ENCODE assay signal across 1 cellular context in genomic region chr19:35828694-35829301, GRCh38.
A peak's percentile ranks its signal among the peaks of the same experiment; 100 is the strongest.
TF ChIP-seq lines count a peak whose summit lies in the region.

No MANE protein-coding gene starts in this region.

TF ChIP-seq in HepG2, 621 proteins besides CTCF, POLR2A, EP300 and RAD21 (continued from another document and continues in another):
- TF ChIP-seq AKNA (CRISPR knock-in tag; IDR thresholded peaks at IDR 0.05; ENCODE audit: borderline replicate concordance) (peak; percentile 83; the same call in 1 of the 2 replicates), SNAPC2 (CRISPR knock-in tag; IDR thresholded peaks at IDR 0.05) (0 out of 2 replicates have a peak, but pooled peaks have one; percentile 29), ZNF607 (CRISPR knock-in tag; IDR thresholded peaks at IDR 0.05; ENCODE audit: borderline replicate concordance) (peak; percentile 95; the same call in 1 of the 2 replicates), NKX3-1 (CRISPR knock-in tag; IDR thresholded peaks at IDR 0.05) (peak; percentile 97), ZNF576 (CRISPR knock-in tag; IDR thresholded peaks at IDR 0.05) (no peak), TBL1XR1 (IDR thresholded peaks at IDR 0.05; ENCODE audit: borderline replicate concordance, low read length, partially characterized antibody) (no peak), RBFOX2 (IDR thresholded peaks at IDR 0.05; ENCODE audit: low read depth, low read length) (no peak), ZBTB7B (CRISPR knock-in tag; IDR thresholded peaks at IDR 0.05) (peak; percentile 79), ZNF816 (CRISPR knock-in tag; IDR thresholded peaks at IDR 0.05; ENCODE audit: borderline replicate concordance) (no peak), ZNF580 (CRISPR knock-in tag; IDR thresholded peaks at IDR 0.05; ENCODE audit: borderline replicate concordance, low read depth) (peak; percentile 99), SP4 (CRISPR knock-in tag; IDR thresholded peaks at IDR 0.05) (peak; percentile 55; the same call in 1 of the 2 replicates), IKZF1 (IDR thresholded peaks at IDR 0.05) (no peak), TCF12 (IDR thresholded peaks at IDR 0.05) (no peak), TCF12 (CRISPR knock-in tag; IDR thresholded peaks at IDR 0.05) (no peak), ZNF747 (CRISPR knock-in tag; IDR thresholded peaks at IDR 0.05; ENCODE audit: borderline replicate concordance) (0 out of 2 replicates have a peak, but pooled peaks have one; percentile 66), GPBP1L1 (CRISPR knock-in tag; IDR thresholded peaks at IDR 0.05) (no peak), DMTF1 (CRISPR knock-in tag; IDR thresholded peaks at IDR 0.05) (no peak), TFAP4 (IDR thresholded peaks at IDR 0.05; ENCODE audit: borderline replicate concordance, low read depth) (no peak), E2F2 (CRISPR knock-in tag; IDR thresholded peaks at IDR 0.05; ENCODE audit: borderline replicate concordance) (no peak; the same call in 1 of the 2 replicates), ZNF136 (CRISPR knock-in tag; IDR thresholded peaks at IDR 0.05; ENCODE audit: low read depth) (peak; percentile 57; the same call in 1 of the 2 replicates), SP2 (CRISPR knock-in tag; IDR thresholded peaks at IDR 0.05) (no peak), ARNT (IDR thresholded peaks at IDR 0.05) (no peak), MYPOP (CRISPR knock-in tag; IDR thresholded peaks at IDR 0.05) (peak; percentile 92; the same call in 1 of the 2 replicates), ZBED4 (CRISPR knock-in tag; IDR thresholded peaks at IDR 0.05; ENCODE audit: borderline replicate concordance) (peak; percentile 94), MIER2 (CRISPR knock-in tag; IDR thresholded peaks at IDR 0.05) (peak; percentile 99), ZNF615 (CRISPR knock-in tag; IDR thresholded peaks at IDR 0.05; ENCODE audit: borderline replicate concordance) (peak; percentile 92), CREBL2 (CRISPR knock-in tag; IDR thresholded peaks at IDR 0.05; ENCODE audit: borderline replicate concordance) (0 out of 2 replicates have a peak, but pooled peaks have one; percentile 63), PRPF4 (IDR thresholded peaks at IDR 0.05; ENCODE audit: low read depth, low read length, poor library complexity, severe bottlenecking) (no peak), NR2C2 (CRISPR knock-in tag; IDR thresholded peaks at IDR 0.05; ENCODE audit: borderline replicate concordance) (no peak), MZF1 (CRISPR knock-in tag; IDR thresholded peaks at IDR 0.05; ENCODE audit: borderline replicate concordance) (no peak), NFIC (IDR thresholded peaks at IDR 0.05; ENCODE audit: low read length) (no peak), ZNF704 (CRISPR knock-in tag; IDR thresholded peaks at IDR 0.05; ENCODE audit: borderline replicate concordance) (peak; percentile 85; the same call in 1 of the 2 replicates), THAP8 (CRISPR knock-in tag; IDR thresholded peaks at IDR 0.05; ENCODE audit: borderline replicate concordance) (no peak), PTBP1 (IDR thresholded peaks at IDR 0.05; ENCODE audit: low read depth, low read length, poor library complexity, severe bottlenecking) (no peak), ZNF30 (CRISPR knock-in tag; IDR thresholded peaks at IDR 0.05) (peak; percentile 93), RELA (CRISPR knock-in tag; IDR thresholded peaks at IDR 0.05) (0 out of 2 replicates have a peak, but pooled peaks have one; percentile 38)
